Comparison of ENCODE assay signal across 8 cellular contexts in genomic region chr12:39442895-39443703, GRCh38. TPM values are rescaled to one million over a fixed set of nuclear protein-coding genes. Genes with fewer than 3 reads are reported as not detected.
DNase-seq lines count a peak whose midpoint lies in the region; ATAC-seq and TF ChIP-seq lines count a peak whose summit lies in the region.

KIF21A (minus strand) TSS chr12:39443120; CDS start chr12:39442970, 150 bp downstream.

- H3K9me3 ChIP-seq in body of pancreas (no peaks in the 10 kb centered on the region), gastrocnemius medialis (no peaks in the 10 kb centered on the region)

- 0% methylated on average over 26 to 82 of the region's 91 CpGs for WGBS in body of pancreas, 2 donors

- H3K27me3 ChIP-seq in body of pancreas: no peaks in the 10 kb centered on the region
- H3K27me3 ChIP-seq in gastrocnemius medialis: no peaks in the 10 kb centered on the region

- peak; percentile 65 for DNase-seq in NCI-H187 treated with DMSO at 0.1 percent for 48 hours (lab: John Stamatoyannopoulos, UW)
- peak; percentile 97 for DNase-seq in T1000 (lab: John Stamatoyannopoulos, UW)
- DNase-seq in body of pancreas: peak; percentile 94 to 96 (median 95)
- peak; percentile 49 for DNase-seq in iPS DF 4.7 (ENCODE audit: extremely low read depth, low spot score)
- peak; percentile 84 to 92 for DNase-seq in gastrocnemius medialis
- DNase-seq in KG1 (lab: John Stamatoyannopoulos, UW): no peak

- H3K4me1 ChIP-seq in body of pancreas: peaks cover 21% of the 10 kb centered on the region
- peaks cover 17 to 26% of the 10 kb centered on the region in 2 donors for H3K4me1 ChIP-seq in gastrocnemius medialis

- TF ChIP-seq CTCF in body of pancreas (IDR thresholded peaks at IDR 0.05) (peak; percentile 45 to 98 (median 69)), gastrocnemius medialis (IDR thresholded peaks at IDR 0.05 in 4 of 5, conservative IDR thresholded peaks at IDR 0.05 in 1 of 5) (peak; percentile 61 to 86 (median 81))

- H3K4me3 ChIP-seq in body of pancreas (peak within 1 kb of the TSS; percentile 60 to 90), gastrocnemius medialis (peak within 1 kb of the TSS; percentile 60 to 84 (median 70))

- peak; percentile 95 for ATAC-seq in GM18505 (IDR thresholded peaks at IDR 0.05; ENCODE audit: unreplicated experiment)
- ATAC-seq in HG02885 (IDR thresholded peaks at IDR 0.05; ENCODE audit: poor library complexity, unreplicated experiment): peak; percentile 91
- ATAC-seq in body of pancreas: peak; percentile 91
- peak; percentile 80 to 83 for ATAC-seq in gastrocnemius medialis

- peak; percentile 89 for TF ChIP-seq POLR2A in GM18505 (IDR thresholded peaks at IDR 0.05; ENCODE audit: borderline replicate concordance, extremely low read depth, insufficient read depth, insufficient read length)
- TF ChIP-seq POLR2A in body of pancreas (IDR thresholded peaks at IDR 0.05): peak; percentile 97 to 98 (median 97)
- peak; percentile 83 to 89 for TF ChIP-seq POLR2A in gastrocnemius medialis (IDR thresholded peaks at IDR 0.05)

- intact Hi-C loops in body of pancreas (cut with DNase I) (no loop called here), gastrocnemius medialis (cut with DNase I; ENCODE audit: low total_unique reads) (loop anchor here (2.0 to 10.0 kb wide), 4 partner anchors 71 to 1126 kb away; partner anchors contain the start of genes ALG10B and LRRK2)

- in situ Hi-C loops in gastrocnemius medialis (cut with MboI; ENCODE audit: low sequenced_read_pairs in 4 of 4): no loop called here

- H3K36me3 ChIP-seq in body of pancreas (replicated peaks in 1 of 2; ENCODE audit: insufficient read depth in 1 of 2, low read depth in 2 of 2) (no peaks in the 10 kb centered on the region), gastrocnemius medialis (no peaks in the 10 kb centered on the region)

- H3K27ac ChIP-seq in body of pancreas: peak within 1 kb of the TSS; percentile 85 to 98 (median 92)
- peak within 1 kb of the TSS; percentile 86 to 98 (median 95) for H3K27ac ChIP-seq in gastrocnemius medialis

RNA-seq across cellular contexts. Expression of gene KIF21A, which starts in this region (rescaled TPM):
- total RNA-seq in body of pancreas (10 to 100 TPM; 19.5 to 49.1 TPM), gastrocnemius medialis (10 to 100 TPM; 28.4 to 36.4 (median 33.1) TPM)
